In genomic region chr2:7726989-7727388, GRCh38 we compare ENCODE assay signal across 21 cellular contexts.
A peak's percentile ranks its signal among the peaks of the same experiment; 100 is the strongest.
DNase-seq lines count a peak whose midpoint lies in the region; ATAC-seq and TF ChIP-seq lines count a peak whose summit lies in the region.
"Had no signal": no experiment of that assay in that cellular context is flagged by ENCODE, and none has a peak within 500 bp of the region (broad histone marks: within the 10 kb centered on the region; RNA-seq: fewer than 3 reads in every experiment).

No MANE protein-coding gene starts in this region.

- TF ChIP-seq POLR2A in Peyer's patch (IDR thresholded peaks at IDR 0.05), result peak in 1 of 2 donors; percentile 15

- no peaks in the 10 kb centered on the region for H3K9me3 ChIP-seq in Peyer's patch
- H3K9me3 ChIP-seq in naive thymus-derived CD4-positive, alpha-beta T cell (ENCODE audit: control insufficient read depth in 2 of 3, low read length in 3 of 3), result no peaks in the 10 kb centered on the region
- H3K9me3 ChIP-seq: transverse colon had no signal

- peak overlapping the region; percentile 61 for H3K4me3 Mint-ChIP-seq in activated CD4-positive, alpha-beta T cell treated with anti-CD3 and anti-CD28 coated beads for 36 hours
- peak overlapping the region; percentile 95 for H3K4me3 Mint-ChIP-seq in activated naive CD8-positive, alpha-beta T cell treated with anti-CD3 and anti-CD28 coated beads, Interleukin-2, amount 10 ng/mL, durations not matched to agents 7 days and 5 days
- peak overlapping the region in 7 of 10 donors; percentile 35 to 86 (median 80) for H3K4me3 Mint-ChIP-seq in naive thymus-derived CD4-positive, alpha-beta T cell
- H3K4me3 Mint-ChIP-seq: activated B cell treated with CpG ODN at 0.5 μM for 24 hours; activated naive CD4-positive, alpha-beta T cell treated with anti-CD3 and anti-CD28 coated beads, Interleukin-2, amount 50 U/mL, for 24 hours had no signal

- no peaks in the 10 kb centered on the region for H3K36me3 Mint-ChIP-seq in activated CD4-positive, alpha-beta T cell treated with anti-CD3 and anti-CD28 coated beads for 36 hours (ENCODE audit: low read depth)
- peaks cover 64% of the 10 kb centered on the region for H3K36me3 Mint-ChIP-seq in activated naive CD8-positive, alpha-beta T cell treated with anti-CD3 and anti-CD28 coated beads, Interleukin-2, amount 10 ng/mL, durations not matched to agents 7 days and 5 days
- peaks cover 0 to 53% (median 0%) of the 10 kb centered on the region in 5 donors for H3K36me3 Mint-ChIP-seq in naive thymus-derived CD4-positive, alpha-beta T cell
- H3K36me3 Mint-ChIP-seq: activated naive CD4-positive, alpha-beta T cell treated with anti-CD3 and anti-CD28 coated beads, Interleukin-2, amount 50 U/mL, for 24 hours had no signal

- intact Hi-C loops in activated CD4-positive, alpha-beta T cell treated with anti-CD3 and anti-CD28 coated beads for 36 hours (cut with DNase I, micrococcal nuclease), result loop anchor here in 1 of 2 experiments (5.0 kb wide), 1 partner anchor 960 kb away; no protein-coding TSS in a partner anchor
- intact Hi-C loops in naive thymus-derived CD4-positive, alpha-beta T cell (cut with micrococcal nuclease), result loop anchor here (2.0 to 10.0 kb wide), 7 partner anchors 160 to 815 kb away; no protein-coding TSS in a partner anchor

- H3K4me1 ChIP-seq in Peyer's patch, result no peaks in the 10 kb centered on the region
- H3K4me1 ChIP-seq in naive thymus-derived CD4-positive, alpha-beta T cell (ENCODE audit: control insufficient read depth in 2 of 2, insufficient read depth in 2 of 2, low read length in 2 of 2), result peaks cover 17 to 46% of the 10 kb centered on the region in 2 donors

- H3K4me3 ChIP-seq in Peyer's patch, result peak overlapping the region; percentile 5 to 39 (median 21)
- H3K4me3 ChIP-seq in naive thymus-derived CD4-positive, alpha-beta T cell (ENCODE audit: low read length), result peak overlapping the region; percentile 48
- H3K4me3 ChIP-seq: GM23248, hepatocyte, transverse colon had no signal

- DNase-seq in activated CD4-positive, alpha-beta T cell treated with anti-CD3 and anti-CD28 coated beads for 36 hours, result no peak
- no peak for DNase-seq in activated CD4-positive, alpha-beta T cell treated with anti-CD3 and anti-CD28 coated beads, Interleukin-2, amount 50 U/mL, for 4 hours
- DNase-seq in Peyer's patch (no peak), nucleus accumbens (lab: John Stamatoyannopoulos, UW) (no peak), RWPE1 (ENCODE audit: low spot score) (no peak)
- no peak for DNase-seq in activated naive CD8-positive, alpha-beta T cell treated with anti-CD3 and anti-CD28 coated beads, Interleukin-2, amount 10 ng/mL, durations not matched to agents 7 days and 5 days
- DNase-seq in naive thymus-derived CD4-positive, alpha-beta T cell, result no peak
- DNase-seq: activated B cell treated with CpG ODN at 0.5 μM for 24 hours; effector CD8-positive, alpha-beta T cell; foreskin melanocyte; GM23248; MV-4-11; NCI-H1694 treated with DMSO at 0.1 percent for 48 hours; NCI-H526 treated with DMSO at 0.1 percent for 48 hours; stimulated activated CD4-positive, alpha-beta T cell treated with anti-CD3 and anti-CD28 coated beads, Interleukin-2, amount 100 ng/mL, for 48 hours; stimulated activated naive CD4-positive, alpha-beta T cell; transverse colon had no signal

- no peak for ATAC-seq in activated CD4-positive, alpha-beta T cell treated with anti-CD3 and anti-CD28 coated beads for 36 hours
- peak; percentile 27 for ATAC-seq in activated naive CD8-positive, alpha-beta T cell treated with anti-CD3 and anti-CD28 coated beads, Interleukin-2, amount 10 ng/mL, durations not matched to agents 7 days and 5 days (ENCODE audit: low read depth)
- no peak for ATAC-seq in naive thymus-derived CD4-positive, alpha-beta T cell
- no peak for ATAC-seq in GM21447 (IDR thresholded peaks at IDR 0.05; ENCODE audit: unreplicated experiment)

- peak overlapping the region; percentile 40 for H3K27ac Mint-ChIP-seq in activated CD4-positive, alpha-beta T cell treated with anti-CD3 and anti-CD28 coated beads for 36 hours
- peak overlapping the region; percentile 92 for H3K27ac Mint-ChIP-seq in activated naive CD8-positive, alpha-beta T cell treated with anti-CD3 and anti-CD28 coated beads, Interleukin-2, amount 10 ng/mL, durations not matched to agents 7 days and 5 days
- H3K27ac Mint-ChIP-seq in naive thymus-derived CD4-positive, alpha-beta T cell, result peak overlapping the region in 5 of 9 donors; percentile 31 to 89 (median 65)
- H3K27ac Mint-ChIP-seq: activated B cell treated with CpG ODN at 0.5 μM for 24 hours; activated naive CD4-positive, alpha-beta T cell treated with anti-CD3 and anti-CD28 coated beads, Interleukin-2, amount 50 U/mL, for 24 hours had no signal

- H3K36me3 ChIP-seq in Peyer's patch, result no peaks in the 10 kb centered on the region
- H3K36me3 ChIP-seq in naive thymus-derived CD4-positive, alpha-beta T cell (ENCODE audit: control insufficient read depth in 2 of 3, insufficient read depth in 3 of 3, low read length in 3 of 3), result no peaks in the 10 kb centered on the region
- H3K36me3 ChIP-seq: transverse colon had no signal

- no peaks in the 10 kb centered on the region for H3K27me3 ChIP-seq in Peyer's patch
- H3K27me3 ChIP-seq in naive thymus-derived CD4-positive, alpha-beta T cell (ENCODE audit: control insufficient read depth in 2 of 2, insufficient read depth in 2 of 2, low read length in 2 of 2), result no peaks in the 10 kb centered on the region
- H3K27me3 ChIP-seq: hepatocyte, transverse colon had no signal

- TF ChIP-seq CTCF in Peyer's patch (IDR thresholded peaks at IDR 0.05), result no peak
- no peak for TF ChIP-seq CTCF in RWPE1 (conservative IDR thresholded peaks at IDR 0.05; ENCODE audit: low read depth)

- H3K9me3 Mint-ChIP-seq in activated CD4-positive, alpha-beta T cell treated with anti-CD3 and anti-CD28 coated beads for 36 hours (ENCODE audit: low read depth), result no peaks in the 10 kb centered on the region
- peaks cover 1% of the 10 kb centered on the region for H3K9me3 Mint-ChIP-seq in activated naive CD8-positive, alpha-beta T cell treated with anti-CD3 and anti-CD28 coated beads, Interleukin-2, amount 10 ng/mL, durations not matched to agents 7 days and 5 days
- peaks cover 0 to 2% (median 0%) of the 10 kb centered on the region in 11 donors for H3K9me3 Mint-ChIP-seq in naive thymus-derived CD4-positive, alpha-beta T cell
- H3K9me3 Mint-ChIP-seq: activated B cell treated with CpG ODN at 0.5 μM for 24 hours; activated naive CD4-positive, alpha-beta T cell treated with anti-CD3 and anti-CD28 coated beads, Interleukin-2, amount 50 U/mL, for 24 hours had no signal

- POLR2A ChIA-PET in activated CD4-positive, alpha-beta T cell treated with anti-CD3 and anti-CD28 coated beads for 36 hours (lab: Charles Lee), result no interaction called here
- POLR2A ChIA-PET in activated naive CD8-positive, alpha-beta T cell treated with anti-CD3 and anti-CD28 coated beads, Interleukin-2, amount 10 ng/mL, durations not matched to agents 7 days and 5 days (lab: Charles Lee), result interaction anchor here (0.6 to 4.8 kb wide), 16 partner anchors 9 to 958 kb away, joined by 3 to 98 read pairs (median 5); partner anchors contain the start of gene ID2
- POLR2A ChIA-PET in naive thymus-derived CD4-positive, alpha-beta T cell (lab: Charles Lee), result no interaction called here
- POLR2A ChIA-PET in RWPE1 (lab: Yijun Ruan, JAX; ENCODE audit: low non-redundant PET), result no interaction called here

- CTCF ChIA-PET in activated CD4-positive, alpha-beta T cell treated with anti-CD3 and anti-CD28 coated beads for 36 hours (lab: Charles Lee), result interaction anchor here (0.7 to 1.2 kb wide), 4 partner anchors 28 to 431 kb away, joined by 3 read pairs; no protein-coding TSS in a partner anchor
- CTCF ChIA-PET in naive thymus-derived CD4-positive, alpha-beta T cell (lab: Charles Lee), result interaction anchor here (0.9 to 1.1 kb wide), 2 partner anchors 188 to 299 kb away, joined by 3 read pairs; no protein-coding TSS in a partner anchor
- CTCF ChIA-PET in RWPE1 (lab: Yijun Ruan, JAX), result no interaction called here

- H3K27me3 Mint-ChIP-seq in activated CD4-positive, alpha-beta T cell treated with anti-CD3 and anti-CD28 coated beads for 36 hours, result no peaks in the 10 kb centered on the region
- no peaks in the 10 kb centered on the region for H3K27me3 Mint-ChIP-seq in activated naive CD8-positive, alpha-beta T cell treated with anti-CD3 and anti-CD28 coated beads, Interleukin-2, amount 10 ng/mL, durations not matched to agents 7 days and 5 days
- no peaks in the 10 kb centered on the region for H3K27me3 Mint-ChIP-seq in naive thymus-derived CD4-positive, alpha-beta T cell
- H3K27me3 Mint-ChIP-seq: activated B cell treated with CpG ODN at 0.5 μM for 24 hours; activated naive CD4-positive, alpha-beta T cell treated with anti-CD3 and anti-CD28 coated beads, Interleukin-2, amount 50 U/mL, for 24 hours had no signal

- H3K4me1 Mint-ChIP-seq in activated CD4-positive, alpha-beta T cell treated with anti-CD3 and anti-CD28 coated beads for 36 hours, result peaks cover 33% of the 10 kb centered on the region
- H3K4me1 Mint-ChIP-seq in activated naive CD8-positive, alpha-beta T cell treated with anti-CD3 and anti-CD28 coated beads, Interleukin-2, amount 10 ng/mL, durations not matched to agents 7 days and 5 days, result peaks cover 51% of the 10 kb centered on the region
- H3K4me1 Mint-ChIP-seq in naive thymus-derived CD4-positive, alpha-beta T cell, result peaks cover 13 to 67% (median 41%) of the 10 kb centered on the region in 7 donors
- H3K4me1 Mint-ChIP-seq: activated B cell treated with CpG ODN at 0.5 μM for 24 hours had no signal

- H3K27ac ChIP-seq in Peyer's patch, result peak overlapping the region; percentile 32 to 65 (median 58)
- no peak overlapping the region for H3K27ac ChIP-seq in naive thymus-derived CD4-positive, alpha-beta T cell (ENCODE audit: low read depth, low read length)
- no peak overlapping the region for H3K27ac ChIP-seq in RWPE1
- H3K27ac ChIP-seq: 22Rv1, GM23248, hepatocyte had no signal

Comparison
In these comparisons a context has a peak if more than half of its experiments do, and no peak if none do; other contexts are left out.
1. H3K27ac Mint-ChIP-seq: peak in every context shown above with its lines; median percentile 92 in activated naive CD8-positive, alpha-beta T cell treated with anti-CD3 and anti-CD28 coated beads, Interleukin-2, amount 10 ng/mL, durations not matched to agents 7 days and 5 days; 65 in naive thymus-derived CD4-positive, alpha-beta T cell; 40 in activated CD4-positive, alpha-beta T cell treated with anti-CD3 and anti-CD28 coated beads for 36 hours.
2. H3K27ac ChIP-seq: peak in Peyer's patch (4 of 4); none in naive thymus-derived CD4-positive, alpha-beta T cell (single experiment) and RWPE1 (single experiment).
3. Peak in every context shown above with its lines, with median percentiles within 50 percentile points of each other: H3K4me3 Mint-ChIP-seq.